In genomic region chr13:26420282-26420960, GRCh38 we compare ENCODE assay signal across 20 cellular contexts.
"Had no signal": no experiment of that assay in that cellular context is flagged by ENCODE, and none has a peak within 500 bp of the region (broad histone marks: within the 10 kb centered on the region; RNA-seq: fewer than 3 reads in every experiment).

No MANE protein-coding gene starts in this region.

- H3K4me3 Mint-ChIP-seq: immature natural killer cell; memory B cell; natural killer cell; stimulated activated memory B cell treated with anti-CD40 and anti-IgM and Interleukin-4, amounts not matched to agents 10 μg/mL and 1 μg/mL and 100 μg/mL, for 72 hours had no signal

- H3K4me1 ChIP-seq: adrenal gland, pancreas, spleen had no signal

- FAIRE-seq: bronchial epithelial cell, pancreas had no signal

- H3K9me3 ChIP-seq: adrenal gland, neutrophil, pancreas, spleen, thyroid gland had no signal

- H3K27ac ChIP-seq: adrenal gland, neutrophil, pancreas, spleen, thyroid gland, WERI-Rb-1 had no signal

- H3K4me1 Mint-ChIP-seq: immature natural killer cell; memory B cell; natural killer cell; stimulated activated memory B cell treated with anti-CD40 and anti-IgM and Interleukin-4, amounts not matched to agents 10 μg/mL and 1 μg/mL and 100 μg/mL, for 72 hours had no signal

- ATAC-seq: natural killer cell; pancreas; sciatic nerve; stimulated activated memory B cell treated with anti-CD40 and anti-IgM and Interleukin-4, amounts not matched to agents 10 μg/mL and 1 μg/mL and 100 μg/mL, for 72 hours had no signal

- H3K4me3 ChIP-seq: adrenal gland, pancreas, spleen, thyroid gland had no signal

- H3K36me3 Mint-ChIP-seq: immature natural killer cell; memory B cell; natural killer cell; stimulated activated memory B cell treated with anti-CD40 and anti-IgM and Interleukin-4, amounts not matched to agents 10 μg/mL and 1 μg/mL and 100 μg/mL, for 72 hours had no signal

- H3K9me3 Mint-ChIP-seq: immature natural killer cell, natural killer cell had no signal

- DNase-seq: activated CD4-positive, alpha-beta T cell treated with anti-CD3 and anti-CD28 coated beads for 1 hour; activated CD8-positive, alpha-beta memory T cell treated with anti-CD3 and anti-CD28 coated beads for 24 hours; activated CD8-positive, alpha-beta memory T cell treated with anti-CD3 and anti-CD28 coated beads, Interleukin-2, amount 50 U/mL, for 48 hours; activated effector memory CD4-positive, alpha-beta T cell treated with Interleukin-2 at 50 U/mL for 16 hours; activated naive CD4-positive, alpha-beta T cell treated with anti-CD3 and anti-CD28 coated beads, Interleukin-2, amount 50 U/mL, for 16 hours; activated T-cell treated with anti-CD3 and anti-CD28 coated beads, Interleukin-2, amount 50 U/mL, for 48 hours; adrenal gland; effector CD4-positive, alpha-beta T cell; immature natural killer cell; natural killer cell; pancreas; spleen; stimulated activated CD4-positive, alpha-beta T cell treated with anti-CD3 and anti-CD28 coated beads, Interleukin-4, amount 100 ng/mL, for 4 hours; thyroid gland; WERI-Rb-1 had no signal

- H3K27ac Mint-ChIP-seq: memory B cell; natural killer cell; stimulated activated memory B cell treated with anti-CD40 and anti-IgM and Interleukin-4, amounts not matched to agents 10 μg/mL and 1 μg/mL and 100 μg/mL, for 72 hours had no signal

- H3K36me3 ChIP-seq: adrenal gland, neutrophil, pancreas, spleen, thyroid gland, WERI-Rb-1 had no signal

- H3K27me3 ChIP-seq: adrenal gland, neutrophil, pancreas, thyroid gland had no signal
